Comparison of ENCODE assay signal across 8 cellular contexts in genomic region chr15:89893027-89893426, GRCh38. TPM values are rescaled to one million over a fixed set of nuclear protein-coding genes. Genes with fewer than 3 reads are reported as not detected.
DNase-seq lines count a peak whose midpoint lies in the region; ATAC-seq and TF ChIP-seq lines count a peak whose summit lies in the region.

No MANE protein-coding gene starts in this region.

- BruUV-seq in IMR-90 (replicated peaks; lab: Mats Ljungman, UMichigan) = no TSS peak

- WGBS in IMR-90 (ENCODE audit: extremely low coverage in 2 of 2, insufficient read length in 1 of 2), 2 experiments = no CpG with 5 or more reads among the region's 6 CpGs

- ATAC-seq in IMR-90 (ENCODE audit: low read depth) (no peak), HG03175 (IDR thresholded peaks at IDR 0.05; ENCODE audit: unreplicated experiment) (no peak)

- TF ChIP-seq POLR2A in IMR-90 (IDR thresholded peaks at IDR 0.05; ENCODE audit: low read depth, low read length) = no peak

- H3K4me2 ChIP-seq in IMR-90 (ENCODE audit: low read depth, low read length) = peak overlapping the region; percentile 81

- H3K23ac ChIP-seq in IMR-90 (ENCODE audit: low read depth, low read length) = peak overlapping the region; percentile 48; the same call in 1 of the 2 replicates

- DNase-seq in AG10803 (ENCODE audit: low read depth) (peak; percentile 54), IMR-90 (peak; percentile 5), cardiac fibroblast (ENCODE audit: low read depth in 2 of 2) (peak; percentile 55 to 56), NCI-H2081 treated with DMSO at 0.1 percent for 48 hours (lab: John Stamatoyannopoulos, UW) (no peak), NCI-H2196 treated with DMSO at 0.1 percent for 48 hours (lab: John Stamatoyannopoulos, UW; ENCODE audit: unreplicated experiment) (no peak)
- DNase-seq in activated CD4-positive, alpha-beta T cell treated with anti-CD3 and anti-CD28 coated beads for 48 hours = no peak

- H3K4me1 ChIP-seq in IMR-90 (ENCODE audit: control insufficient read depth, insufficient read depth, low read length) (no peaks in the 10 kb centered on the region), mucosa of stomach (ENCODE audit: control insufficient read depth, insufficient read depth, low read length) (no peaks in the 10 kb centered on the region)

- H3K9me3 ChIP-seq in IMR-90 (ENCODE audit: control insufficient read depth, insufficient read depth, low read length) (no peaks in the 10 kb centered on the region), mucosa of stomach (ENCODE audit: control insufficient read depth, low read length) (no peaks in the 10 kb centered on the region)

- TF ChIP-seq CTCF in AG10803 (conservative IDR thresholded peaks at IDR 0.05; ENCODE audit: low read length) = no peak
- TF ChIP-seq CTCF in IMR-90 (conservative IDR thresholded peaks at IDR 0.05; ENCODE audit: low read depth, low read length) = no peak
- TF ChIP-seq CTCF in cardiac fibroblast (IDR thresholded peaks at IDR 0.05; ENCODE audit: low read depth, low read length) = no peak

- TF ChIP-seq RAD21 in IMR-90 (IDR thresholded peaks at IDR 0.05; ENCODE audit: low read length) = no peak

- no peak overlapping the region for H3K14ac ChIP-seq in IMR-90 (replicated peaks; ENCODE audit: low read depth, low read length)

- intact Hi-C loops in IMR-90 (cut with micrococcal nuclease) = loop anchor here (5.0 kb wide), 1 partner anchor 339 kb away; the partner anchor contains the start of genes CIB1 and GDPGP1

- H4K5ac ChIP-seq in IMR-90 (ENCODE audit: low read depth, low read length) = no peak overlapping the region

- H3K4ac ChIP-seq in IMR-90 (ENCODE audit: low read depth, low read length) = no peak overlapping the region; the same call in 1 of the 2 replicates

- CTCF ChIA-PET in IMR-90 (lab: Yijun Ruan, JAX) = no interaction called here

- no peak overlapping the region for H2AK9ac ChIP-seq in IMR-90 (replicated peaks; ENCODE audit: low read depth, low read length, poor library complexity)

- no peak overlapping the region for H2BK120ac ChIP-seq in IMR-90 (ENCODE audit: low read depth, low read length)

- H3K27me3 ChIP-seq in IMR-90 (ENCODE audit: control insufficient read depth, insufficient read depth, low read length) = no peaks in the 10 kb centered on the region
- H3K27me3 ChIP-seq in mucosa of stomach (ENCODE audit: control insufficient read depth, insufficient read depth, low read length) = no peaks in the 10 kb centered on the region

- H3K9ac ChIP-seq in IMR-90 (ENCODE audit: low read depth, low read length) = peak overlapping the region; percentile 88; the same call in 1 of the 2 replicates
- H3K9ac ChIP-seq in mucosa of stomach (ENCODE audit: low read length) = peak overlapping the region; percentile 90

- H3K56ac ChIP-seq in IMR-90 (ENCODE audit: extremely low read depth, insufficient read depth, low read length) = no peak overlapping the region; the same call in 1 of the 2 replicates

- no peak overlapping the region for H2AFZ ChIP-seq in IMR-90 (replicated peaks; ENCODE audit: low read length, poor library complexity)

- peak overlapping the region; percentile 68 for H2BK5ac ChIP-seq in IMR-90 (ENCODE audit: low read depth, low read length, poor library complexity, severe bottlenecking)

- no peak overlapping the region for H2AK5ac ChIP-seq in IMR-90 (ENCODE audit: low read depth, low read length)

- in situ Hi-C loops in IMR-90 (cut with MboI; ENCODE audit: low sequenced_read_pairs) = loop anchor here (10.0 kb wide), 1 partner anchor 332 kb away; no protein-coding TSS in a partner anchor

- H4K91ac ChIP-seq in IMR-90 (ENCODE audit: insufficient read depth, low read depth, low read length) = no peak overlapping the region

- H3K9me1 ChIP-seq in IMR-90 (ENCODE audit: insufficient read depth, low read length) = no peaks in the 10 kb centered on the region

- H4K20me1 ChIP-seq in IMR-90 (ENCODE audit: insufficient read depth, low read length) = no peaks in the 10 kb centered on the region

- H4K8ac ChIP-seq in IMR-90 (ENCODE audit: low read depth in 2 of 2, low read length in 2 of 2) = peak overlapping the region; percentile 73 to 87

- no peak overlapping the region for H3K27ac ChIP-seq in IMR-90 (ENCODE audit: insufficient read depth, low read length)

- H3K36me3 ChIP-seq in IMR-90 (ENCODE audit: control insufficient read depth, insufficient read depth, low read length) (peaks cover 4% of the 10 kb centered on the region), mucosa of stomach (ENCODE audit: control insufficient read depth, insufficient read depth, low read length) (no peaks in the 10 kb centered on the region)

- H2BK15ac ChIP-seq in IMR-90 (ENCODE audit: low read depth, low read length) = no peak overlapping the region

- peaks cover 13 to 31% of the 10 kb centered on the region in 2 experiments; a peak in 3 of 4 replicates for H3K79me1 ChIP-seq in IMR-90 (ENCODE audit: low read depth in 1 of 2, low read length in 2 of 2)

- H3K4me3 ChIP-seq in AG10803 (ENCODE audit: low read length) = peak overlapping the region; percentile 96
- peak overlapping the region; percentile 77 for H3K4me3 ChIP-seq in IMR-90 (ENCODE audit: insufficient read depth, low read depth, low read length)
- H3K4me3 ChIP-seq in cardiac fibroblast (replicated peaks in 1 of 2; ENCODE audit: low read depth in 2 of 2, low read length in 2 of 2) = peak overlapping the region; percentile 80 to 96
- H3K4me3 ChIP-seq in mucosa of stomach (ENCODE audit: low read length) = peak overlapping the region; percentile 89

- POLR2A ChIA-PET in IMR-90 (lab: Charles Lee; ENCODE audit: unreplicated experiment) = no interaction called here

- dilution Hi-C loops in IMR-90 (cut with HindIII; ENCODE audit: low sequenced_read_pairs, unreplicated experiment) = no loop called here

- no peak overlapping the region for H2BK20ac ChIP-seq in IMR-90 (ENCODE audit: low read depth, low read length)

- no peak overlapping the region for H3K18ac ChIP-seq in IMR-90 (ENCODE audit: low read depth, low read length)

TF ChIP-seq in IMR-90, 13 proteins besides CTCF, POLR2A, EP300 and RAD21:
- TF ChIP-seq MXI1 (IDR thresholded peaks at IDR 0.05; ENCODE audit: borderline replicate concordance, low read depth, low read length) = no peak
- no peak for TF ChIP-seq RFX5 (IDR thresholded peaks at IDR 0.05; ENCODE audit: low read depth, low read length)
- no peak for TF ChIP-seq USF2 (IDR thresholded peaks at IDR 0.05; ENCODE audit: low read depth, low read length)
- no peak for TF ChIP-seq RCOR1 (IDR thresholded peaks at IDR 0.05; ENCODE audit: insufficient replicate concordance, low read length)
- no peak for TF ChIP-seq NFE2L2 (IDR thresholded peaks at IDR 0.05; ENCODE audit: low read depth, low read length)
- TF ChIP-seq FOS (IDR thresholded peaks at IDR 0.05; ENCODE audit: low read depth, low read length) = no peak
- TF ChIP-seq CHD1 (IDR thresholded peaks at IDR 0.05; ENCODE audit: low read depth, low read length) = no peak
- TF ChIP-seq, protein P1, sequence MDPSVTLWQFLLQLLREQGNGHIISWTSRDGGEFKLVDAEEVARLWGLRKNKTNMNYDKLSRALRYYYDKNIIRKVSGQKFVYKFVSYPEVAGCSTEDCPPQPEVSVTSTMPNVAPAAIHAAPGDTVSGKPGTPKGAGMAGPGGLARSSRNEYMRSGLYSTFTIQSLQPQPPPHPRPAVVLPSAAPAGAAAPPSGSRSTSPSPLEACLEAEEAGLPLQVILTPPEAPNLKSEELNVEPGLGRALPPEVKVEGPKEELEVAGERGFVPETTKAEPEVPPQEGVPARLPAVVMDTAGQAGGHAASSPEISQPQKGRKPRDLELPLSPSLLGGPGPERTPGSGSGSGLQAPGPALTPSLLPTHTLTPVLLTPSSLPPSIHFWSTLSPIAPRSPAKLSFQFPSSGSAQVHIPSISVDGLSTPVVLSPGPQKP (IDR thresholded peaks at IDR 0.05; ENCODE audit: borderline replicate concordance, low read depth, low read length) = no peak
- no peak for TF ChIP-seq CEBPB (IDR thresholded peaks at IDR 0.05; ENCODE audit: low read depth, low read length)
- no peak for TF ChIP-seq MAFK (IDR thresholded peaks at IDR 0.05; ENCODE audit: low read depth, low read length)
- no peak for TF ChIP-seq SMC3 (IDR thresholded peaks at IDR 0.05; ENCODE audit: low read depth, low read length)
- no peak for TF ChIP-seq MAZ (IDR thresholded peaks at IDR 0.05; ENCODE audit: borderline replicate concordance, low read depth, low read length)
- no peak for TF ChIP-seq BHLHE40 (IDR thresholded peaks at IDR 0.05; ENCODE audit: low read depth, low read length)

RNA-seq across cellular contexts. Expression of gene AP3S2, which starts 0.8 kb away (rescaled TPM):
- 34.1 and 44.4 TPM in 2 replicates for total RNA-seq in IMR-90 (2012; rRNA removed)
- polyA plus RNA-seq in IMR-90 (2012; rRNA removed) = 10.1 and 12.6 TPM in 2 replicates
- polyA plus RNA-seq in IMR-90 (2012; cell fraction: cytosol; rRNA removed) = 5.4 and 8.9 TPM in 2 replicates
- 6.6 and 14.6 TPM in 2 replicates for polyA plus RNA-seq in IMR-90 (2012; cell fraction: nucleus; rRNA removed; ENCODE audit: low replicate concordance)

RNA-seq across cellular contexts. Expression of gene ARPIN, which starts 19.7 kb away (rescaled TPM):
- 3.9 and 5.6 TPM in 2 replicates for total RNA-seq in IMR-90 (2012; rRNA removed)
- 7.7 and 8.8 TPM in 2 replicates for polyA plus RNA-seq in IMR-90 (2012; rRNA removed)
- 4.2 and 5.2 TPM in 2 replicates for polyA plus RNA-seq in IMR-90 (2012; cell fraction: cytosol; rRNA removed)
- polyA plus RNA-seq in IMR-90 (2012; cell fraction: nucleus; rRNA removed; ENCODE audit: low replicate concordance) = 5.4 and 10.6 TPM in 2 replicates

Comparison
In these comparisons a context has a peak if more than half of its experiments do, and no peak if none do; other contexts are left out.
1. DNase-seq: peak in AG10803 (single experiment), IMR-90 (single experiment) and cardiac fibroblast (2 of 2); none in NCI-H2081 treated with DMSO at 0.1 percent for 48 hours (single experiment), NCI-H2196 treated with DMSO at 0.1 percent for 48 hours (single experiment) and activated CD4-positive, alpha-beta T cell treated with anti-CD3 and anti-CD28 coated beads for 48 hours (single experiment).
2. Peak in every context shown above with its lines, with median percentiles within 50 percentile points of each other: H3K4me3 ChIP-seq.